In genomic region chr4:118834960-118835895, GRCh38 we compare ENCODE assay signal across 8 cellular contexts. TPM values are rescaled to one million over a fixed set of nuclear protein-coding genes. Genes with fewer than 3 reads are reported as not detected.
DNase-seq lines count a peak whose midpoint lies in the region; ATAC-seq and TF ChIP-seq lines count a peak whose summit lies in the region.

No MANE protein-coding gene starts in this region.

- no peak for TF ChIP-seq CTCF in omental fat pad (IDR thresholded peaks at IDR 0.05)

- intact Hi-C loops in head of caudate nucleus (cut with DNase I): no loop called here

- peak; percentile 66 for ATAC-seq in GM21390 (IDR thresholded peaks at IDR 0.05; ENCODE audit: unreplicated experiment)
- peak; percentile 72 for ATAC-seq in omental fat pad (ENCODE audit: low FRiP score)

- no peaks in the 10 kb centered on the region for H3K27me3 Mint-ChIP-seq in activated naive CD8-positive, alpha-beta T cell treated with anti-CD3 and anti-CD28 coated beads for 36 hours

- peaks cover 9% of the 10 kb centered on the region for H3K36me3 Mint-ChIP-seq in activated naive CD8-positive, alpha-beta T cell treated with anti-CD3 and anti-CD28 coated beads for 36 hours

- peak overlapping the region; percentile 78 for H3K27ac Mint-ChIP-seq in activated naive CD8-positive, alpha-beta T cell treated with anti-CD3 and anti-CD28 coated beads for 36 hours

- no peaks in the 10 kb centered on the region for H3K9me3 Mint-ChIP-seq in activated naive CD8-positive, alpha-beta T cell treated with anti-CD3 and anti-CD28 coated beads for 36 hours

- peaks cover 19% of the 10 kb centered on the region for H3K4me1 Mint-ChIP-seq in activated naive CD8-positive, alpha-beta T cell treated with anti-CD3 and anti-CD28 coated beads for 36 hours

- DNase-seq in DMS79 treated with DMSO at 0.1 percent for 48 hours (lab: John Stamatoyannopoulos, UW): peak; percentile 46
- DNase-seq in HT-29 (ENCODE audit: low spot score): peak; percentile 69
- peak; percentile 66 for DNase-seq in SK-N-DZ (ENCODE audit: low spot score)
- peak; percentile 42 for DNase-seq in activated naive CD8-positive, alpha-beta T cell treated with anti-CD3 and anti-CD28 coated beads for 36 hours
- DNase-seq in head of caudate nucleus: peak; percentile 14 to 76 (median 47)
- DNase-seq in omental fat pad (ENCODE audit: low spot score): peak; percentile 35
- peak; percentile 67 for DNase-seq in ureter (ENCODE audit: low spot score)

- peak overlapping the region; percentile 99 for H3K4me3 Mint-ChIP-seq in activated naive CD8-positive, alpha-beta T cell treated with anti-CD3 and anti-CD28 coated beads for 36 hours

RNA-seq across cellular contexts. Expression of gene SEC24D, which starts 0.7 kb away (rescaled TPM):
- 18.0 and 18.8 TPM in 2 replicates for total RNA-seq in HT-29 (2014; rRNA removed; shearing (Covaris generic))
- 18.2 and 20.5 TPM in 2 replicates for polyA plus RNA-seq in SK-N-DZ (2014; cell fraction: cytosol; rRNA removed)
- polyA plus RNA-seq in SK-N-DZ (2014; cell fraction: nucleus; rRNA removed): 8.2 and 9.9 TPM in 2 replicates
- 10 to 100 TPM; 19.6 to 22.5 TPM for total RNA-seq in activated naive CD8-positive, alpha-beta T cell treated with anti-CD3 and anti-CD28 coated beads for 36 hours
- total RNA-seq in omental fat pad (10 to 100 TPM; 47.4 to 54.9 (median 52.8) TPM), ureter (66.7 TPM)

RNA-seq across cellular contexts. Expression of gene SYNPO2, which starts 53.4 kb away (rescaled TPM):
- not detected in 2 replicates for total RNA-seq in HT-29 (2014; rRNA removed; shearing (Covaris generic))
- 6.0 TPM in 2 replicates for polyA plus RNA-seq in SK-N-DZ (2014; cell fraction: cytosol; rRNA removed)
- polyA plus RNA-seq in SK-N-DZ (2014; cell fraction: nucleus; rRNA removed): 4.6 and 5.4 TPM in 2 replicates
- total RNA-seq in activated naive CD8-positive, alpha-beta T cell treated with anti-CD3 and anti-CD28 coated beads for 36 hours: under 1 TPM; 0.26 to 0.33 TPM
- total RNA-seq in omental fat pad (10 to 100 TPM; 23.3 to 72.0 (median 41.3) TPM), ureter (381 TPM)

Comparison
In these comparisons a context has a peak if more than half of its experiments do, and no peak if none do; other contexts are left out.
1. Peak in every context shown above with its lines: DNase-seq and ATAC-seq.
2. RNA of gene SYNPO2, which starts 53.4 kb away (total RNA-seq): 381 TPM in ureter (single experiment) and 23.3 to 72.0 TPM in omental fat pad; 0.26 to 0.33 TPM in activated naive CD8-positive, alpha-beta T cell treated with anti-CD3 and anti-CD28 coated beads for 36 hours and not detected in HT-29; every median in the first group is over 10 times any median in the second.